ENCODE assay signal across 13 cellular contexts in genomic region chr5:109866051-109866450, GRCh38.
DNase-seq lines count a peak whose midpoint lies in the region; ATAC-seq, FAIRE-seq and TF ChIP-seq lines count a peak whose summit lies in the region.
"Had no signal": no experiment of that assay in that cellular context is flagged by ENCODE, and none has a peak within 500 bp of the region (broad histone marks: within the 10 kb centered on the region; RNA-seq: fewer than 3 reads in every experiment).

No MANE protein-coding gene starts in this region.

- peaks cover 61% of the 10 kb centered on the region for H3K36me3 Mint-ChIP-seq in activated CD4-positive, alpha-beta T cell treated with anti-CD3 and anti-CD28 coated beads for 36 hours (ENCODE audit: low read depth)
- peaks cover 82% of the 10 kb centered on the region for H3K36me3 Mint-ChIP-seq in stimulated activated memory B cell treated with anti-CD40 and anti-IgM and Interleukin-4, amounts not matched to agents 10 μg/mL and 1 μg/mL and 100 μg/mL, for 72 hours

- intact Hi-C loops in activated CD4-positive, alpha-beta T cell treated with anti-CD3 and anti-CD28 coated beads for 36 hours (cut with DNase I, micrococcal nuclease) = loop anchor here in 1 of 2 experiments (10.0 kb wide), 1 partner anchor 189 kb away; no protein-coding TSS in a partner anchor
- intact Hi-C loops in adrenal gland (cut with DNase I) = loop anchor here in 1 of 2 donors (10.0 kb wide), 1 partner anchor 171 kb away; no protein-coding TSS in a partner anchor

- peaks cover 52% of the 10 kb centered on the region for H3K4me1 Mint-ChIP-seq in activated CD4-positive, alpha-beta T cell treated with anti-CD3 and anti-CD28 coated beads for 36 hours
- H3K4me1 Mint-ChIP-seq in stimulated activated memory B cell treated with anti-CD40 and anti-IgM and Interleukin-4, amounts not matched to agents 10 μg/mL and 1 μg/mL and 100 μg/mL, for 72 hours = peaks cover 6% of the 10 kb centered on the region

- no peak for TF ChIP-seq POLR2A in adrenal gland (IDR thresholded peaks at IDR 0.05)

- no peaks in the 10 kb centered on the region for H3K9me3 ChIP-seq in adrenal gland (replicated peaks in 1 of 3)
- H3K9me3 ChIP-seq: thyroid gland had no signal

- DNase-seq in activated CD4-positive, alpha-beta T cell treated with anti-CD3 and anti-CD28 coated beads for 36 hours = no peak
- DNase-seq in activated CD4-positive, alpha-beta T cell treated with anti-CD3 and anti-CD28 coated beads for 48 hours = no peak
- DNase-seq in adrenal gland (no peak), glomerular endothelial cell (ENCODE audit: extremely low read depth, low read depth, low spot score) (peak; percentile 41), NCI-H2107 treated with DMSO at 0.1 percent for 48 hours (lab: John Stamatoyannopoulos, UW; ENCODE audit: unreplicated experiment) (no peak), frontal cortex (ENCODE audit: low spot score in 2 of 2) (no peak), middle frontal gyrus (ENCODE audit: extremely low spot score, low spot score) (no peak)
- DNase-seq: activated CD4-positive, alpha-beta T cell treated with anti-CD3 and anti-CD28 coated beads, Interleukin-2, amount 50 U/mL, for 48 hours; mesendoderm; NCI-H1105; thyroid gland had no signal

- no peak for TF ChIP-seq CTCF in adrenal gland (IDR thresholded peaks at IDR 0.05)

- H3K4me3 Mint-ChIP-seq in activated CD4-positive, alpha-beta T cell treated with anti-CD3 and anti-CD28 coated beads for 36 hours = no peak overlapping the region
- no peak overlapping the region for H3K4me3 Mint-ChIP-seq in stimulated activated memory B cell treated with anti-CD40 and anti-IgM and Interleukin-4, amounts not matched to agents 10 μg/mL and 1 μg/mL and 100 μg/mL, for 72 hours

- H3K27me3 ChIP-seq in adrenal gland = no peaks in the 10 kb centered on the region
- H3K27me3 ChIP-seq: hepatocyte, thyroid gland had no signal

- H3K36me3 ChIP-seq in adrenal gland (replicated peaks in 1 of 2) = no peaks in the 10 kb centered on the region

- H3K27me3 Mint-ChIP-seq in activated CD4-positive, alpha-beta T cell treated with anti-CD3 and anti-CD28 coated beads for 36 hours = no peaks in the 10 kb centered on the region
- H3K27me3 Mint-ChIP-seq in stimulated activated memory B cell treated with anti-CD40 and anti-IgM and Interleukin-4, amounts not matched to agents 10 μg/mL and 1 μg/mL and 100 μg/mL, for 72 hours = no peaks in the 10 kb centered on the region

- POLR2A ChIA-PET in activated CD4-positive, alpha-beta T cell treated with anti-CD3 and anti-CD28 coated beads for 36 hours (lab: Charles Lee) = no interaction called here

- ATAC-seq in activated CD4-positive, alpha-beta T cell treated with anti-CD3 and anti-CD28 coated beads for 36 hours = no peak
- ATAC-seq in stimulated activated memory B cell treated with anti-CD40 and anti-IgM and Interleukin-4, amounts not matched to agents 10 μg/mL and 1 μg/mL and 100 μg/mL, for 72 hours = no peak

- H3K27ac ChIP-seq in adrenal gland = peak overlapping the region; percentile 42 to 83 (median 80)
- H3K27ac ChIP-seq: hepatocyte, thyroid gland had no signal

- peak overlapping the region; percentile 33 for H3K27ac Mint-ChIP-seq in activated CD4-positive, alpha-beta T cell treated with anti-CD3 and anti-CD28 coated beads for 36 hours
- H3K27ac Mint-ChIP-seq in stimulated activated memory B cell treated with anti-CD40 and anti-IgM and Interleukin-4, amounts not matched to agents 10 μg/mL and 1 μg/mL and 100 μg/mL, for 72 hours = peak overlapping the region; percentile 38

- CTCF ChIA-PET in activated CD4-positive, alpha-beta T cell treated with anti-CD3 and anti-CD28 coated beads for 36 hours (lab: Charles Lee) = no interaction called here

- H3K4me1 ChIP-seq in adrenal gland (replicated peaks in 1 of 2) = peaks cover 10 to 22% of the 10 kb centered on the region in 2 donors
- H3K4me1 ChIP-seq: thyroid gland had no signal

- WGBS in adrenal gland, 4 donors = 32 to 65% (median 42%) methylated on average over 2 of the region's 2 CpGs

- H3K9me3 Mint-ChIP-seq in activated CD4-positive, alpha-beta T cell treated with anti-CD3 and anti-CD28 coated beads for 36 hours (ENCODE audit: low read depth) = no peaks in the 10 kb centered on the region
- no peaks in the 10 kb centered on the region for H3K9me3 Mint-ChIP-seq in stimulated activated memory B cell treated with anti-CD40 and anti-IgM and Interleukin-4, amounts not matched to agents 10 μg/mL and 1 μg/mL and 100 μg/mL, for 72 hours

- no peak overlapping the region for H3K4me3 ChIP-seq in adrenal gland
- H3K4me3 ChIP-seq: hepatocyte, thyroid gland had no signal

- no peak for FAIRE-seq in frontal cortex (lab: Jason Lieb, UNC)
